Comparison of ENCODE assay signal across 10 cellular contexts in genomic region chr2:214830794-214831346, GRCh38. TPM values are rescaled to one million over a fixed set of nuclear protein-coding genes. Genes with fewer than 3 reads are reported as not detected.
DNase-seq lines count a peak whose midpoint lies in the region; ATAC-seq and TF ChIP-seq lines count a peak whose summit lies in the region.
"Had no signal": no experiment of that assay in that cellular context is flagged by ENCODE, and none has a peak within 500 bp of the region (broad histone marks: within the 10 kb centered on the region; RNA-seq: fewer than 3 reads in every experiment).

No MANE protein-coding gene starts in this region.

- POLR2A ChIA-PET in A673 (lab: Charles Lee; ENCODE audit: low non-redundant PET) = no interaction called here
- POLR2A ChIA-PET in activated CD4-positive, alpha-beta memory T cell treated with anti-CD3 and anti-CD28 coated beads, Interleukin-2, amount 10 ng/mL, durations not matched to agents 7 days and 5 days (lab: Charles Lee) = no interaction called here

- intact Hi-C loops in A673 (cut with micrococcal nuclease; ENCODE audit: unreplicated experiment) = no loop called here

- H3K9me3 Mint-ChIP-seq in stimulated activated memory B cell treated with anti-CD40 and anti-IgM and Interleukin-4, amounts not matched to agents 10 μg/mL and 1 μg/mL and 100 μg/mL, for 72 hours = no peaks in the 10 kb centered on the region
- H3K9me3 Mint-ChIP-seq in activated CD4-positive, alpha-beta memory T cell treated with anti-CD3 and anti-CD28 coated beads, Interleukin-2, amount 10 ng/mL, durations not matched to agents 7 days and 5 days = no peaks in the 10 kb centered on the region
- H3K9me3 Mint-ChIP-seq: IgD-negative memory B cell had no signal

- no peaks in the 10 kb centered on the region for H4K20me1 ChIP-seq in fibroblast of lung (ENCODE audit: control insufficient read depth, extremely low read depth, insufficient read depth, low read length)

- CTCF ChIA-PET in A673 (lab: Charles Lee) = no interaction called here
- CTCF ChIA-PET in activated CD4-positive, alpha-beta memory T cell treated with anti-CD3 and anti-CD28 coated beads, Interleukin-2, amount 10 ng/mL, durations not matched to agents 7 days and 5 days (lab: Charles Lee) = interaction anchor here (0.6 kb wide), 1 partner anchor 16 kb away, joined by 3 read pairs; no protein-coding TSS in a partner anchor

- no peaks in the 10 kb centered on the region for H3K36me3 Mint-ChIP-seq in stimulated activated memory B cell treated with anti-CD40 and anti-IgM and Interleukin-4, amounts not matched to agents 10 μg/mL and 1 μg/mL and 100 μg/mL, for 72 hours
- no peaks in the 10 kb centered on the region for H3K36me3 Mint-ChIP-seq in activated CD4-positive, alpha-beta memory T cell treated with anti-CD3 and anti-CD28 coated beads, Interleukin-2, amount 10 ng/mL, durations not matched to agents 7 days and 5 days (ENCODE audit: low read depth)
- H3K36me3 Mint-ChIP-seq: IgD-negative memory B cell had no signal

- no peak overlapping the region for H2AFZ ChIP-seq in fibroblast of lung (ENCODE audit: low read length)

- H3K36me3 ChIP-seq in A673 (ENCODE audit: insufficient read depth, low read length, poor library complexity, severe bottlenecking) (no peaks in the 10 kb centered on the region), fibroblast of lung (ENCODE audit: control insufficient read depth, insufficient read depth, low read length) (no peaks in the 10 kb centered on the region)
- H3K36me3 ChIP-seq: gastroesophageal sphincter had no signal

- H3K4me2 ChIP-seq in fibroblast of lung (ENCODE audit: extremely low read depth, insufficient read depth, low read length) = no peak overlapping the region

- H3K27ac Mint-ChIP-seq in stimulated activated memory B cell treated with anti-CD40 and anti-IgM and Interleukin-4, amounts not matched to agents 10 μg/mL and 1 μg/mL and 100 μg/mL, for 72 hours = no peak overlapping the region
- H3K27ac Mint-ChIP-seq in activated CD4-positive, alpha-beta memory T cell treated with anti-CD3 and anti-CD28 coated beads, Interleukin-2, amount 10 ng/mL, durations not matched to agents 7 days and 5 days = no peak overlapping the region
- H3K27ac Mint-ChIP-seq: IgD-negative memory B cell had no signal

- peak; percentile 64 for TF ChIP-seq CTCF in A673 (conservative IDR thresholded peaks at IDR 0.05; ENCODE audit: low read depth, low read length)
- peak; percentile 45 for TF ChIP-seq CTCF in GM10266 (IDR thresholded peaks at IDR 0.05; ENCODE audit: control insufficient read depth, insufficient read depth, low read depth, missing control alignments)
- peak; percentile 47 to 60 for TF ChIP-seq CTCF in fibroblast of lung (conservative IDR thresholded peaks at IDR 0.05 in 1 of 2, IDR thresholded peaks at IDR 0.05 in 1 of 2; ENCODE audit: low read depth in 1 of 2, low read length in 2 of 2)

- H3K27me3 Mint-ChIP-seq in stimulated activated memory B cell treated with anti-CD40 and anti-IgM and Interleukin-4, amounts not matched to agents 10 μg/mL and 1 μg/mL and 100 μg/mL, for 72 hours = no peaks in the 10 kb centered on the region
- no peaks in the 10 kb centered on the region for H3K27me3 Mint-ChIP-seq in activated CD4-positive, alpha-beta memory T cell treated with anti-CD3 and anti-CD28 coated beads, Interleukin-2, amount 10 ng/mL, durations not matched to agents 7 days and 5 days
- H3K27me3 Mint-ChIP-seq: IgD-negative memory B cell had no signal

- H3K4me3 ChIP-seq in A673 (ENCODE audit: low read depth, low read length, poor library complexity, severe bottlenecking) = no peak overlapping the region
- H3K4me3 ChIP-seq in fibroblast of lung (replicated peaks in 1 of 4; ENCODE audit: control extremely low read depth in 1 of 4, insufficient read depth in 1 of 4, low read depth in 3 of 4, low read length in 4 of 4) = no peak overlapping the region
- H3K4me3 ChIP-seq: gastroesophageal sphincter had no signal

- H3K9me3 ChIP-seq in A673 (ENCODE audit: low read depth, low read length, poor library complexity, severe bottlenecking) = no peaks in the 10 kb centered on the region
- H3K9me3 ChIP-seq in fibroblast of lung (ENCODE audit: control insufficient read depth, insufficient read depth, low read depth, low read length) = no peaks in the 10 kb centered on the region
- H3K9me3 ChIP-seq: gastroesophageal sphincter had no signal

- H3K27ac ChIP-seq in A673 (ENCODE audit: low read depth, low read length, poor library complexity, severe bottlenecking) = no peak overlapping the region
- no peak overlapping the region for H3K27ac ChIP-seq in fibroblast of lung (ENCODE audit: insufficient read depth, low read length)
- H3K27ac ChIP-seq: gastroesophageal sphincter had no signal

- no peaks in the 10 kb centered on the region for H3K4me1 Mint-ChIP-seq in stimulated activated memory B cell treated with anti-CD40 and anti-IgM and Interleukin-4, amounts not matched to agents 10 μg/mL and 1 μg/mL and 100 μg/mL, for 72 hours
- H3K4me1 Mint-ChIP-seq in activated CD4-positive, alpha-beta memory T cell treated with anti-CD3 and anti-CD28 coated beads, Interleukin-2, amount 10 ng/mL, durations not matched to agents 7 days and 5 days = no peaks in the 10 kb centered on the region
- H3K4me1 Mint-ChIP-seq: IgD-negative memory B cell had no signal

- H3K4me3 Mint-ChIP-seq in stimulated activated memory B cell treated with anti-CD40 and anti-IgM and Interleukin-4, amounts not matched to agents 10 μg/mL and 1 μg/mL and 100 μg/mL, for 72 hours = no peak overlapping the region
- no peak overlapping the region for H3K4me3 Mint-ChIP-seq in activated CD4-positive, alpha-beta memory T cell treated with anti-CD3 and anti-CD28 coated beads, Interleukin-2, amount 10 ng/mL, durations not matched to agents 7 days and 5 days
- H3K4me3 Mint-ChIP-seq: IgD-negative memory B cell had no signal

- ATAC-seq in stimulated activated memory B cell treated with anti-CD40 and anti-IgM and Interleukin-4, amounts not matched to agents 10 μg/mL and 1 μg/mL and 100 μg/mL, for 72 hours = no peak
- ATAC-seq: gastroesophageal sphincter had no signal

- H3K4me1 ChIP-seq in A673 (ENCODE audit: insufficient read depth, low read length, poor library complexity, severe bottlenecking) (no peaks in the 10 kb centered on the region), fibroblast of lung (ENCODE audit: control insufficient read depth, extremely low read depth, insufficient read depth, low read length) (no peaks in the 10 kb centered on the region)
- H3K4me1 ChIP-seq: gastroesophageal sphincter had no signal

- no peak overlapping the region for H3K9ac ChIP-seq in fibroblast of lung (ENCODE audit: insufficient read depth, low read length)

- peak; percentile 18 for DNase-seq in A673 (ENCODE audit: low spot score)
- DNase-seq in GM10266 (ENCODE audit: extremely low spot score) = peak; percentile 21
- peak; percentile 7 for DNase-seq in NCI-H526 treated with DMSO at 0.1 percent for 48 hours (lab: John Stamatoyannopoulos, UW)
- DNase-seq in fibroblast of lung (ENCODE audit: low read depth in 2 of 2) = peak; percentile 14 to 50
- no peak for DNase-seq in NCI-H2107 treated with DMSO at 0.1 percent for 48 hours (lab: John Stamatoyannopoulos, UW; ENCODE audit: unreplicated experiment)
- DNase-seq in activated CD4-positive, alpha-beta memory T cell treated with anti-CD3 and anti-CD28 coated beads, Interleukin-2, amount 10 ng/mL, durations not matched to agents 7 days and 5 days = no peak
- DNase-seq in cerebellum (ENCODE audit: low spot score) = no peak

- H3K27me3 ChIP-seq in A673 (replicated peaks; ENCODE audit: insufficient read depth, low read depth, low read length, poor library complexity) (no peaks in the 10 kb centered on the region), fibroblast of lung (ENCODE audit: control insufficient read depth, insufficient read depth, low read length) (no peaks in the 10 kb centered on the region)
- H3K27me3 ChIP-seq: gastroesophageal sphincter had no signal

- no TSS peak for BruUV-seq in A673 (replicated peaks; lab: Mats Ljungman, UMichigan)

- no peaks in the 10 kb centered on the region for H3K79me2 ChIP-seq in fibroblast of lung (ENCODE audit: control insufficient read depth, insufficient read depth, low read length)

RNA-seq across cellular contexts. Expression of gene BARD1, which starts 21.4 kb away (rescaled TPM):
- total RNA-seq in A673 (2021) (29.7 and 32.8 TPM in 2 replicates), fibroblast of lung (30.3 and 43.1 TPM in 2 replicates), cerebellum (37.7 TPM)
- polyA plus RNA-seq in fibroblast of lung = 5.1 and 8.8 TPM in 2 replicates
- polyA plus RNA-seq in fibroblast of lung (2012) = 2.7 and 6.8 TPM in 2 replicates
- 8.7 and 20.5 TPM in 2 replicates for polyA minus RNA-seq in fibroblast of lung (ENCODE audit: low replicate concordance)
- 10 to 100 TPM; 43.7 to 47.4 TPM for total RNA-seq in activated CD4-positive, alpha-beta memory T cell treated with anti-CD3 and anti-CD28 coated beads, Interleukin-2, amount 10 ng/mL, durations not matched to agents 7 days and 5 days

Comparison
In these comparisons a context has a peak if more than half of its experiments do, and no peak if none do; other contexts are left out.
1. DNase-seq: peak in A673 (single experiment), GM10266 (single experiment), NCI-H526 treated with DMSO at 0.1 percent for 48 hours (single experiment) and fibroblast of lung (2 of 2); none in NCI-H2107 treated with DMSO at 0.1 percent for 48 hours (single experiment), activated CD4-positive, alpha-beta memory T cell treated with anti-CD3 and anti-CD28 coated beads, Interleukin-2, amount 10 ng/mL, durations not matched to agents 7 days and 5 days (single experiment) and cerebellum (single experiment).
2. Peak in every context shown above with its lines, with median percentiles within 50 percentile points of each other: CTCF ChIP-seq.